In the genomic region with DNA sequence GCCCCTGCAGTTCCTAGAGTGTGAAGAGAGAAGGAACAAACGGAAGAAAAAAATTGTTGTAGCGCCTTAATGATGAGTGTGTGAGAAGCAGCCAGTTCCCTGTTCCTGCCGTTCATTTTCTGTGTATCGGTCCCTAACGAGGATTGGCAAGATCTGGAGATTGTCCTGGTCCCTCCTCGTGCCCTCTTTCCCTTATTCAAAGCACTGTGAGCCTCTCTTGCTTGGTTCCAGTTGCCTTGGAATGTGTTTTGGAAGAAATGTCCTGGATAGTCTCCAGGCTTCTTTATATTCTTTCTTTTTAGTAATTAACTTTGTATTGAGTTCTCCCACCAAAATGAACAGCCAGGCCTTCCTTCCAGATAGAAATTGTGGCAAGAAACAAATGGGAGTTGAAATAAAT, we compare ENCODE assay signal across 16 cellular contexts.
"Had no signal": no experiment of that assay in that cellular context is flagged by ENCODE, and none has a peak within 500 bp of the region (broad histone marks: within the 10 kb centered on the region; RNA-seq: fewer than 3 reads in every experiment).

No MANE protein-coding gene starts in this region.

- ATAC-seq: effector memory CD8-positive, alpha-beta T cell; left lobe of liver; naive thymus-derived CD4-positive, alpha-beta T cell; right lobe of liver; stimulated activated naive B cell treated with anti-CD40 and anti-IgM and Interleukin-4, amounts not matched to agents 10 μg/mL and 1 μg/mL and 100 μg/mL, for 72 hours had no signal

- DNase-seq: effector memory CD8-positive, alpha-beta T cell; erythroblast; esophagus squamous epithelium; foreskin melanocyte; immature natural killer cell; mesenchymal stem cell; naive thymus-derived CD4-positive, alpha-beta T cell; ovary; right lobe of liver; small intestine; stimulated activated CD4-positive, alpha-beta T cell treated with anti-CD3 and anti-CD28 coated beads, Interleukin-15, amount 100 ng/mL, for 24 hours; stimulated activated CD4-positive, alpha-beta T cell treated with anti-CD3 and anti-CD28 coated beads, Interleukin-2, amount 100 ng/mL, for 48 hours; stimulated activated naive B cell treated with anti-CD40 and anti-IgM and Interleukin-4, amounts not matched to agents 10 μg/mL and 1 μg/mL and 100 μg/mL, for 72 hours; thyroid gland; trophoblast cell had no signal
